In the genomic region with DNA sequence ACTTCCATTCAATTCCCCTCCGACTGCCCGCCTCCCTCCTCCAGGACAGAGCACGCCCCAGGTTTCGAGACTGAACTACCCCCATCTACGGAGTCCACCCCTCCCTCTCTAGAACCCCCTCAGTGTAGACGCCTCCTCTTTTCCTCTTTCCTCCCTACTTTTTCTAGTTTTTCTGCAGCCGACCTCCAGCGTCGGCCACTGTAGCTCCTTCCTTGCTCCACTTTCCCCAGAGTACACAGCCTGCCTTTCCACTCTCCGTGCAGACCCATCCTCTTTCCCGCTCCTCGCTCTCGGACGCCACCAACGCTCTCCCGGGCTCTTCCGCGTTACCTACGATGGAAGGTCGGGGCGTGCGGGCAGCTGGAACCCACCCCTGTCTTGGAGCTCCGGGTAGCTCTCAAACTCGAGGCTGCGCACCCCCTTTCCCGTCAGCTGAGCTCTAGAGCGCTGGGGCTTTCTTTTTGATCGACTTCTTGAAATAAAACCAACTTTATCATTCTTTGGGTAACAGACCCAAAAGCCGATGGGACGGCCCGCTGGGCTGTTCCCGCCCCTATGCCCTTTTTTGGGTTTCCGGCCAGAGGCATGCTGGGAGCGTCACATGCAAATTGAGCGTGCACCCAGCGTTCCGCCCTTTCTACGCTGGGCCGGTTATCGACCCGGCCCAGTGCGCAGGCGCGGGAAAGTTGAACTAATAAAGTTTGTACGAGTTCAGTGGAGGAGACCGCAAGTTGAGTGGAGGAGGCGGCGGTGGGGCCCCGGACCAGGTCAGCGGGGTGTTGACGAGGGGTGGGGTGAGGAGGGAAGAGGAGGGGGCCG, we compare ENCODE assay signal across 1 cellular context.
TF ChIP-seq lines count a peak whose summit lies in the region.

A gene with protein sequence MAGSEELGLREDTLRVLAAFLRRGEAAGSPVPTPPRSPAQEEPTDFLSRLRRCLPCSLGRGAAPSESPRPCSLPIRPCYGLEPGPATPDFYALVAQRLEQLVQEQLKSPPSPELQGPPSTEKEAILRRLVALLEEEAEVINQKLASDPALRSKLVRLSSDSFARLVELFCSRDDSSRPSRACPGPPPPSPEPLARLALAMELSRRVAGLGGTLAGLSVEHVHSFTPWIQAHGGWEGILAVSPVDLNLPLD (plus strand): TSS at position 633 of the 819 bp plus-strand sequence. CDS start 760 bp downstream, outside the sequence.
A gene with protein sequence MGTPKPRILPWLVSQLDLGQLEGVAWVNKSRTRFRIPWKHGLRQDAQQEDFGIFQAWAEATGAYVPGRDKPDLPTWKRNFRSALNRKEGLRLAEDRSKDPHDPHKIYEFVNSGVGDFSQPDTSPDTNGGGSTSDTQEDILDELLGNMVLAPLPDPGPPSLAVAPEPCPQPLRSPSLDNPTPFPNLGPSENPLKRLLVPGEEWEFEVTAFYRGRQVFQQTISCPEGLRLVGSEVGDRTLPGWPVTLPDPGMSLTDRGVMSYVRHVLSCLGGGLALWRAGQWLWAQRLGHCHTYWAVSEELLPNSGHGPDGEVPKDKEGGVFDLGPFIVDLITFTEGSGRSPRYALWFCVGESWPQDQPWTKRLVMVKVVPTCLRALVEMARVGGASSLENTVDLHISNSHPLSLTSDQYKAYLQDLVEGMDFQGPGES (minus strand): TSS at position 557 of the 819 bp plus-strand sequence. CDS start 1,019 bp downstream, outside the sequence.

TF ChIP-seq in K562, 482 proteins besides CTCF, POLR2A, EP300 and RAD21 (continued from another document):
- TF ChIP-seq DACH1 (IDR thresholded peaks at IDR 0.05; ENCODE audit: partially characterized antibody) (no peak), NR2C2 (CRISPR knock-in tag; IDR thresholded peaks at IDR 0.05) (no peak), NR2C2 (tag; IDR thresholded peaks at IDR 0.05) (peak; percentile 74; the same call in 1 of the 2 replicates), ZNF41 (CRISPR knock-in tag; conservative IDR thresholded peaks at IDR 0.05) (no peak), DMBX1 (CRISPR knock-in tag; IDR thresholded peaks at IDR 0.05; ENCODE audit: borderline replicate concordance) (no peak), SIN3B (IDR thresholded peaks at IDR 0.05; ENCODE audit: low read depth) (no peak), ESRRB (CRISPR knock-in tag; IDR thresholded peaks at IDR 0.05; ENCODE audit: borderline replicate concordance) (no peak), ZC3H4 (CRISPR knock-in tag; IDR thresholded peaks at IDR 0.05; ENCODE audit: borderline replicate concordance) (no peak), CBX3 (IDR thresholded peaks at IDR 0.05; ENCODE audit: borderline replicate concordance in 1 of 2, low read length in 2 of 2) (no peak), TEAD1 (CRISPR knock-in tag; IDR thresholded peaks at IDR 0.05) (no peak), EP400 (IDR thresholded peaks at IDR 0.05) (peak; percentile 82), TRIM28 (IDR thresholded peaks at IDR 0.05) (no peak), MEF2A (IDR thresholded peaks at IDR 0.05; ENCODE audit: control insufficient read depth, low read depth, low read length) (no peak), ZNF445 (CRISPR knock-in tag; IDR thresholded peaks at IDR 0.05; ENCODE audit: low read depth) (no peak), CREB1 (IDR thresholded peaks at IDR 0.05) (peak; percentile 40; the same call in 1 of the 2 replicates), CREB1 (CRISPR knock-in tag; IDR thresholded peaks at IDR 0.05) (0 out of 2 replicates have a peak, but pooled peaks have one; percentile 29)
- TF ChIP-seq, protein P1, sequence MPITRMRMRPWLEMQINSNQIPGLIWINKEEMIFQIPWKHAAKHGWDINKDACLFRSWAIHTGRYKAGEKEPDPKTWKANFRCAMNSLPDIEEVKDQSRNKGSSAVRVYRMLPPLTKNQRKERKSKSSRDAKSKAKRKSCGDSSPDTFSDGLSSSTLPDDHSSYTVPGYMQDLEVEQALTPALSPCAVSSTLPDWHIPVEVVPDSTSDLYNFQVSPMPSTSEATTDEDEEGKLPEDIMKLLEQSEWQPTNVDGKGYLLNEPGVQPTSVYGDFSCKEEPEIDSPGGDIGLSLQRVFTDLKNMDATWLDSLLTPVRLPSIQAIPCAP (CRISPR knock-in tag; IDR thresholded peaks at IDR 0.05; ENCODE audit: borderline replicate concordance): no peak
- TF ChIP-seq, protein P2, sequence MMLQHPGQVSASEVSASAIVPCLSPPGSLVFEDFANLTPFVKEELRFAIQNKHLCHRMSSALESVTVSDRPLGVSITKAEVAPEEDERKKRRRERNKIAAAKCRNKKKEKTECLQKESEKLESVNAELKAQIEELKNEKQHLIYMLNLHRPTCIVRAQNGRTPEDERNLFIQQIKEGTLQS (IDR thresholded peaks at IDR 0.05): no peak
- TF ChIP-seq, protein P2 (CRISPR knock-in tag; conservative IDR thresholded peaks at IDR 0.05): peak; percentile 61; the same call in 1 of the 2 replicates
- TF ChIP-seq, protein P3, sequence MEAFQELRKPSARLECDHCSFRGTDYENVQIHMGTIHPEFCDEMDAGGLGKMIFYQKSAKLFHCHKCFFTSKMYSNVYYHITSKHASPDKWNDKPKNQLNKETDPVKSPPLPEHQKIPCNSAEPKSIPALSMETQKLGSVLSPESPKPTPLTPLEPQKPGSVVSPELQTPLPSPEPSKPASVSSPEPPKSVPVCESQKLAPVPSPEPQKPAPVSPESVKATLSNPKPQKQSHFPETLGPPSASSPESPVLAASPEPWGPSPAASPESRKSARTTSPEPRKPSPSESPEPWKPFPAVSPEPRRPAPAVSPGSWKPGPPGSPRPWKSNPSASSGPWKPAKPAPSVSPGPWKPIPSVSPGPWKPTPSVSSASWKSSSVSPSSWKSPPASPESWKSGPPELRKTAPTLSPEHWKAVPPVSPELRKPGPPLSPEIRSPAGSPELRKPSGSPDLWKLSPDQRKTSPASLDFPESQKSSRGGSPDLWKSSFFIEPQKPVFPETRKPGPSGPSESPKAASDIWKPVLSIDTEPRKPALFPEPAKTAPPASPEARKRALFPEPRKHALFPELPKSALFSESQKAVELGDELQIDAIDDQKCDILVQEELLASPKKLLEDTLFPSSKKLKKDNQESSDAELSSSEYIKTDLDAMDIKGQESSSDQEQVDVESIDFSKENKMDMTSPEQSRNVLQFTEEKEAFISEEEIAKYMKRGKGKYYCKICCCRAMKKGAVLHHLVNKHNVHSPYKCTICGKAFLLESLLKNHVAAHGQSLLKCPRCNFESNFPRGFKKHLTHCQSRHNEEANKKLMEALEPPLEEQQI (IDR thresholded peaks at IDR 0.05): no peak
TF ChIP-seq in K562: peak in this region for 106.
